14 cellular contexts compared by ENCODE assay signal in genomic region chr3:156131241-156131640, GRCh38. TPM values are rescaled to one million over a fixed set of nuclear protein-coding genes. Genes with fewer than 3 reads are reported as not detected.
DNase-seq lines count a peak whose midpoint lies in the region; ATAC-seq and TF ChIP-seq lines count a peak whose summit lies in the region.
"Had no signal": no experiment of that assay in that cellular context is flagged by ENCODE, and none has a peak within 500 bp of the region (broad histone marks: within the 10 kb centered on the region; RNA-seq: fewer than 3 reads in every experiment).

No MANE protein-coding gene starts in this region.

- in situ Hi-C loops in G401 (cut with HindIII; ENCODE audit: low sequenced_read_pairs): no loop called here

- ATAC-seq in GM23338: no peak
- peak; percentile 23 for ATAC-seq in sciatic nerve
- no peak for ATAC-seq in GM18505 (IDR thresholded peaks at IDR 0.05; ENCODE audit: unreplicated experiment)
- ATAC-seq: A549 had no signal

- TF ChIP-seq POLR2A in GM18505 (IDR thresholded peaks at IDR 0.05; ENCODE audit: borderline replicate concordance, extremely low read depth, insufficient read depth, insufficient read length): no peak

- H3K9me3 Mint-ChIP-seq in GM23338: no peaks in the 10 kb centered on the region
- H3K9me3 Mint-ChIP-seq: CD4-positive, alpha-beta memory T cell had no signal

- H3K4me2 ChIP-seq in GM23338: no peak overlapping the region
- H3K4me2 ChIP-seq: A549 had no signal

- TF ChIP-seq CTCF in GM23338 (conservative IDR thresholded peaks at IDR 0.05; ENCODE audit: low read depth in 2 of 2): no peak
- TF ChIP-seq CTCF in coronary artery (IDR thresholded peaks at IDR 0.05): no peak

- no peaks in the 10 kb centered on the region for H3K36me3 Mint-ChIP-seq in GM23338 (ENCODE audit: low read depth)
- H3K36me3 Mint-ChIP-seq: CD4-positive, alpha-beta memory T cell had no signal

- H3K27ac Mint-ChIP-seq in GM23338: no peak overlapping the region
- H3K27ac Mint-ChIP-seq: CD4-positive, alpha-beta memory T cell had no signal

- intact Hi-C loops in sciatic nerve (cut with DNase I): no loop called here

- H3K27ac ChIP-seq in GM23338 (ENCODE audit: low read depth) (no peak overlapping the region), coronary artery (peak overlapping the region; percentile 18 to 53)
- H3K27ac ChIP-seq: A549, C4-2B had no signal

- H2AFZ ChIP-seq in GM23338: peak overlapping the region; percentile 57; the same call in 1 of the 2 replicates

- H3K9me2 ChIP-seq in GM23338 (ENCODE audit: insufficient read depth): no peaks in the 10 kb centered on the region

- no peak overlapping the region for H3K4me3 ChIP-seq in GM23338
- no peak overlapping the region for H3K4me3 ChIP-seq in coronary artery
- H3K4me3 ChIP-seq: A549, HAP-1 had no signal

- H3K36me3 ChIP-seq in GM23338 (ENCODE audit: insufficient read depth): no peaks in the 10 kb centered on the region
- H3K36me3 ChIP-seq: BE2C, HAP-1 had no signal

- no peaks in the 10 kb centered on the region for H3F3A ChIP-seq in GM23338 (replicated peaks; ENCODE audit: low read depth)

- H3K4me1 ChIP-seq in GM23338 (ENCODE audit: insufficient read depth): no peaks in the 10 kb centered on the region
- H3K4me1 ChIP-seq: A549, BE2C, HAP-1 had no signal

- DNase-seq in G401 (ENCODE audit: low spot score) (peak; percentile 92), GM23338 (ENCODE audit: low spot score) (no peak), coronary artery (ENCODE audit: low spot score) (no peak), sciatic nerve (ENCODE audit: low spot score) (no peak), foreskin melanocyte (no peak), glomerular visceral epithelial cell (ENCODE audit: extremely low spot score) (no peak)
- DNase-seq: BE2C; CD4-positive, alpha-beta memory T cell; DMS79; GOT3 had no signal

- H3K27me3 ChIP-seq in GM23338 (ENCODE audit: insufficient read depth): no peaks in the 10 kb centered on the region

- peaks cover 3% of the 10 kb centered on the region for H3K27me3 Mint-ChIP-seq in GM23338 (ENCODE audit: insufficient read depth, low read depth, poor library complexity)

- no peaks in the 10 kb centered on the region for H3K4me1 Mint-ChIP-seq in GM23338
- H3K4me1 Mint-ChIP-seq: CD4-positive, alpha-beta memory T cell had no signal

- H3K4me3 Mint-ChIP-seq in GM23338: no peak overlapping the region
- H3K4me3 Mint-ChIP-seq: CD4-positive, alpha-beta memory T cell had no signal

- no peaks in the 10 kb centered on the region for H4K20me1 ChIP-seq in GM23338 (replicated peaks; ENCODE audit: insufficient read depth)

- no peaks in the 10 kb centered on the region for H3K79me2 ChIP-seq in GM23338 (replicated peaks; ENCODE audit: insufficient read depth)

TF ChIP-seq in GM23338, 12 proteins besides CTCF, POLR2A, EP300 and RAD21 (continues in another document):
- TF ChIP-seq ZNF114 (CRISPR knock-in tag; IDR thresholded peaks at IDR 0.05): no peak
- no peak for TF ChIP-seq EZH2 (IDR thresholded peaks at IDR 0.05; ENCODE audit: low read depth, unreplicated experiment)
- no peak for TF ChIP-seq JUNB (IDR thresholded peaks at IDR 0.05; ENCODE audit: unreplicated experiment)
- TF ChIP-seq ZNF462 (CRISPR knock-in tag; IDR thresholded peaks at IDR 0.05): no peak
- TF ChIP-seq ZNF331 (CRISPR knock-in tag; IDR thresholded peaks at IDR 0.05; ENCODE audit: low read depth): no peak
- TF ChIP-seq EZH2phosphoT487 (IDR thresholded peaks at IDR 0.05; ENCODE audit: unreplicated experiment): no peak
- TF ChIP-seq STAT1 (IDR thresholded peaks at IDR 0.05; ENCODE audit: unreplicated experiment): no peak
- no peak for TF ChIP-seq REST (IDR thresholded peaks at IDR 0.05; ENCODE audit: unreplicated experiment)
- TF ChIP-seq POLR2AphosphoS5 (IDR thresholded peaks at IDR 0.05; ENCODE audit: low read depth): no peak

RNA-seq across cellular contexts. Expression of gene KCNAB1, which starts 10.9 kb away (rescaled TPM):
- total RNA-seq in G401 (2014; rRNA removed; shearing (Covaris generic)): 12.6 and 17.0 TPM in 2 replicates
- 0.08 and 0.69 TPM in 2 replicates for total RNA-seq in GM23338 (2014; rRNA removed; shearing (Covaris generic))
- polyA plus RNA-seq in GM23338 (2016; fragmentation: Nextera tagmentation; extraction: Ambion mirVana): 1.3 and 2.6 TPM in 2 replicates
- 6.2 TPM for total RNA-seq in sciatic nerve
- total RNA-seq: CD4-positive, alpha-beta memory T cell had no signal
- polyA plus RNA-seq: A549 had no signal
